1 cellular context compared by ENCODE assay signal in the genomic region with DNA sequence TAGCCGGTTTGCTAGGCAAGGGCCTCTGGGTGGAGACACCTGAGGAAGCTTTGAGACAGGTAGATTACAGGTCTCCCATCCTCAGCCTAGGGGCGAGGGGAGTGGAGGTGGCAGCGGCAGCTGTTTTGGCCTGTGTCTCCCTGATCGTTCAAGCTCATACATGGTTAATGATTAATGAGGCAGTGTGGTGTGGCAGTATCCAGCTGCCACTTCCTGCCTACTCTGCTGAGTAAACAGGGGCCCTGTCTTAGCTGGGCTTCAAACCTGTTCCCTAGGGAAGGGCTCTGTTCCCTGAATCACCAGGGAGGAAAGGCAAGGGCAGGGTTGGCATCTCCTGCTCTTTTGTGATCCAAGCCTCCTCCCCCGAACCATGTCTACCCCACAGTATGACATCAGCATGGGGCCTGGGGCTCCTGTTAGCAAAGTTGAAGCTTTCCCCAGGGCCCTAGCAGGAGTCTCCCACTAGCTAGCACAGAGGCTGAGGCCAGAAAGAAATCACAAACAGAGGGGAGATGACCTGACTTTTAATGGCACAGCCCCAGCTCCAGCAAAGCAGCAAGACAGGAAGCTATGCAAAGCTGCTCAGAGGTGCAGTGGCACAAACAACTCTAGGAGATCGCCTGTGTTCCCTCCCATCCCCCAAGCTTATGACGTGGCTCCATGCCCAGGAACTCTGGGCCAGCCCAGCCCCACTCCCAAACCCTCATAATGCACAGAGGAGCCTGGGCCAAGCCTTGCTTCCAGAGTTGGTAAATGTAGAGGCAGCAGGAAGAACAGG.
A peak's percentile ranks its signal among the peaks of the same experiment; 100 is the strongest.
TF ChIP-seq lines count a peak whose summit lies in the region.

No MANE protein-coding gene starts in this region.

TF ChIP-seq in HepG2, 621 proteins besides CTCF, POLR2A, EP300 and RAD21 (continued from another document and continues in another):
- TF ChIP-seq, protein P1, sequence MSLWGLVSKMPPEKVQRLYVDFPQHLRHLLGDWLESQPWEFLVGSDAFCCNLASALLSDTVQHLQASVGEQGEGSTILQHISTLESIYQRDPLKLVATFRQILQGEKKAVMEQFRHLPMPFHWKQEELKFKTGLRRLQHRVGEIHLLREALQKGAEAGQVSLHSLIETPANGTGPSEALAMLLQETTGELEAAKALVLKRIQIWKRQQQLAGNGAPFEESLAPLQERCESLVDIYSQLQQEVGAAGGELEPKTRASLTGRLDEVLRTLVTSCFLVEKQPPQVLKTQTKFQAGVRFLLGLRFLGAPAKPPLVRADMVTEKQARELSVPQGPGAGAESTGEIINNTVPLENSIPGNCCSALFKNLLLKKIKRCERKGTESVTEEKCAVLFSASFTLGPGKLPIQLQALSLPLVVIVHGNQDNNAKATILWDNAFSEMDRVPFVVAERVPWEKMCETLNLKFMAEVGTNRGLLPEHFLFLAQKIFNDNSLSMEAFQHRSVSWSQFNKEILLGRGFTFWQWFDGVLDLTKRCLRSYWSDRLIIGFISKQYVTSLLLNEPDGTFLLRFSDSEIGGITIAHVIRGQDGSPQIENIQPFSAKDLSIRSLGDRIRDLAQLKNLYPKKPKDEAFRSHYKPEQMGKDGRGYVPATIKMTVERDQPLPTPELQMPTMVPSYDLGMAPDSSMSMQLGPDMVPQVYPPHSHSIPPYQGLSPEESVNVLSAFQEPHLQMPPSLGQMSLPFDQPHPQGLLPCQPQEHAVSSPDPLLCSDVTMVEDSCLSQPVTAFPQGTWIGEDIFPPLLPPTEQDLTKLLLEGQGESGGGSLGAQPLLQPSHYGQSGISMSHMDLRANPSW (CRISPR knock-in tag; IDR thresholded peaks at IDR 0.05; ENCODE audit: borderline replicate concordance): peak; percentile 37; the same call in 1 of the 2 replicates
- TF ChIP-seq MEF2D (CRISPR knock-in tag; IDR thresholded peaks at IDR 0.05) (peak; percentile 86), TEAD3 (CRISPR knock-in tag; optimal IDR thresholded peaks at IDR 0.05; ENCODE audit: borderline replicate concordance) (peak; percentile 33), ZNF562 (CRISPR knock-in tag; IDR thresholded peaks at IDR 0.05; ENCODE audit: borderline replicate concordance) (no peak), ZNF616 (CRISPR knock-in tag; IDR thresholded peaks at IDR 0.05; ENCODE audit: low read depth) (0 out of 2 replicates have a peak, but pooled peaks have one; percentile 30), ZNF275 (CRISPR knock-in tag; IDR thresholded peaks at IDR 0.05; ENCODE audit: borderline replicate concordance) (0 out of 2 replicates have a peak, but pooled peaks have one; percentile 4), ZNF12 (CRISPR knock-in tag; IDR thresholded peaks at IDR 0.05) (peak; percentile 17; the same call in 1 of the 2 replicates), CSRNP2 (CRISPR knock-in tag; conservative IDR thresholded peaks at IDR 0.05; ENCODE audit: low read depth) (no peak), ZNF567 (CRISPR knock-in tag; IDR thresholded peaks at IDR 0.05; ENCODE audit: borderline replicate concordance) (0 out of 2 replicates have a peak, but pooled peaks have one; percentile 9), JARID2 (CRISPR knock-in tag; IDR thresholded peaks at IDR 0.05; ENCODE audit: insufficient replicate concordance) (peak; percentile 18), BORCS8-MEF2B (CRISPR knock-in tag; IDR thresholded peaks at IDR 0.05) (peak; percentile 81; the same call in 1 of the 2 replicates), ZNF468 (CRISPR knock-in tag; IDR thresholded peaks at IDR 0.05) (0 out of 2 replicates have a peak, but pooled peaks have one; percentile 50), AGO1 (IDR thresholded peaks at IDR 0.05; ENCODE audit: low read depth, low read length, poor library complexity, severe bottlenecking) (no peak), ZNF547 (CRISPR knock-in tag; IDR thresholded peaks at IDR 0.05) (peak; percentile 63; the same call in 1 of the 2 replicates), ZBTB3 (CRISPR knock-in tag; IDR thresholded peaks at IDR 0.05; ENCODE audit: borderline replicate concordance, low read depth) (peak; percentile 98), ZNF430 (CRISPR knock-in tag; IDR thresholded peaks at IDR 0.05) (peak; percentile 75; the same call in 1 of the 2 replicates), PHF5A (CRISPR knock-in tag; IDR thresholded peaks at IDR 0.05; ENCODE audit: low read depth, unreplicated experiment) (peak; percentile 71), CREM (IDR thresholded peaks at IDR 0.05) (peak; percentile 91), CREM (CRISPR knock-in tag; IDR thresholded peaks at IDR 0.05) (no peak), ZNF34 (CRISPR knock-in tag; IDR thresholded peaks at IDR 0.05; ENCODE audit: borderline replicate concordance) (0 out of 2 replicates have a peak, but pooled peaks have one; percentile 46), MYPOP (CRISPR knock-in tag; IDR thresholded peaks at IDR 0.05) (0 out of 2 replicates have a peak, but pooled peaks have one; percentile 71), AKAP8 (CRISPR knock-in tag; IDR thresholded peaks at IDR 0.05) (peak; percentile 58; the same call in 1 of the 2 replicates), ZNF598 (CRISPR knock-in tag; IDR thresholded peaks at IDR 0.05; ENCODE audit: borderline replicate concordance) (peak; percentile 95; the same call in 1 of the 2 replicates), SMYD3 (CRISPR knock-in tag; IDR thresholded peaks at IDR 0.05) (0 out of 2 replicates have a peak, but pooled peaks have one; percentile 64)
- TF ChIP-seq, protein P2, sequence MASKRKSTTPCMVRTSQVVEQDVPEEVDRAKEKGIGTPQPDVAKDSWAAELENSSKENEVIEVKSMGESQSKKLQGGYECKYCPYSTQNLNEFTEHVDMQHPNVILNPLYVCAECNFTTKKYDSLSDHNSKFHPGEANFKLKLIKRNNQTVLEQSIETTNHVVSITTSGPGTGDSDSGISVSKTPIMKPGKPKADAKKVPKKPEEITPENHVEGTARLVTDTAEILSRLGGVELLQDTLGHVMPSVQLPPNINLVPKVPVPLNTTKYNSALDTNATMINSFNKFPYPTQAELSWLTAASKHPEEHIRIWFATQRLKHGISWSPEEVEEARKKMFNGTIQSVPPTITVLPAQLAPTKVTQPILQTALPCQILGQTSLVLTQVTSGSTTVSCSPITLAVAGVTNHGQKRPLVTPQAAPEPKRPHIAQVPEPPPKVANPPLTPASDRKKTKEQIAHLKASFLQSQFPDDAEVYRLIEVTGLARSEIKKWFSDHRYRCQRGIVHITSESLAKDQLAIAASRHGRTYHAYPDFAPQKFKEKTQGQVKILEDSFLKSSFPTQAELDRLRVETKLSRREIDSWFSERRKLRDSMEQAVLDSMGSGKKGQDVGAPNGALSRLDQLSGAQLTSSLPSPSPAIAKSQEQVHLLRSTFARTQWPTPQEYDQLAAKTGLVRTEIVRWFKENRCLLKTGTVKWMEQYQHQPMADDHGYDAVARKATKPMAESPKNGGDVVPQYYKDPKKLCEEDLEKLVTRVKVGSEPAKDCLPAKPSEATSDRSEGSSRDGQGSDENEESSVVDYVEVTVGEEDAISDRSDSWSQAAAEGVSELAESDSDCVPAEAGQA (IDR thresholded peaks at IDR 0.05; ENCODE audit: low read depth): 0 out of 2 replicates have a peak, but pooled peaks have one; percentile 35
- TF ChIP-seq, protein P2 (CRISPR knock-in tag; IDR thresholded peaks at IDR 0.05; ENCODE audit: borderline replicate concordance): no peak
- TF ChIP-seq, protein P3, sequence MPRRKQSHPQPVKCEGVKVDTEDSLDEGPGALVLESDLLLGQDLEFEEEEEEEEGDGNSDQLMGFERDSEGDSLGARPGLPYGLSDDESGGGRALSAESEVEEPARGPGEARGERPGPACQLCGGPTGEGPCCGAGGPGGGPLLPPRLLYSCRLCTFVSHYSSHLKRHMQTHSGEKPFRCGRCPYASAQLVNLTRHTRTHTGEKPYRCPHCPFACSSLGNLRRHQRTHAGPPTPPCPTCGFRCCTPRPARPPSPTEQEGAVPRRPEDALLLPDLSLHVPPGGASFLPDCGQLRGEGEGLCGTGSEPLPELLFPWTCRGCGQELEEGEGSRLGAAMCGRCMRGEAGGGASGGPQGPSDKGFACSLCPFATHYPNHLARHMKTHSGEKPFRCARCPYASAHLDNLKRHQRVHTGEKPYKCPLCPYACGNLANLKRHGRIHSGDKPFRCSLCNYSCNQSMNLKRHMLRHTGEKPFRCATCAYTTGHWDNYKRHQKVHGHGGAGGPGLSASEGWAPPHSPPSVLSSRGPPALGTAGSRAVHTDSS (CRISPR knock-in tag; conservative IDR thresholded peaks at IDR 0.05): no peak
- TF ChIP-seq, protein P4, sequence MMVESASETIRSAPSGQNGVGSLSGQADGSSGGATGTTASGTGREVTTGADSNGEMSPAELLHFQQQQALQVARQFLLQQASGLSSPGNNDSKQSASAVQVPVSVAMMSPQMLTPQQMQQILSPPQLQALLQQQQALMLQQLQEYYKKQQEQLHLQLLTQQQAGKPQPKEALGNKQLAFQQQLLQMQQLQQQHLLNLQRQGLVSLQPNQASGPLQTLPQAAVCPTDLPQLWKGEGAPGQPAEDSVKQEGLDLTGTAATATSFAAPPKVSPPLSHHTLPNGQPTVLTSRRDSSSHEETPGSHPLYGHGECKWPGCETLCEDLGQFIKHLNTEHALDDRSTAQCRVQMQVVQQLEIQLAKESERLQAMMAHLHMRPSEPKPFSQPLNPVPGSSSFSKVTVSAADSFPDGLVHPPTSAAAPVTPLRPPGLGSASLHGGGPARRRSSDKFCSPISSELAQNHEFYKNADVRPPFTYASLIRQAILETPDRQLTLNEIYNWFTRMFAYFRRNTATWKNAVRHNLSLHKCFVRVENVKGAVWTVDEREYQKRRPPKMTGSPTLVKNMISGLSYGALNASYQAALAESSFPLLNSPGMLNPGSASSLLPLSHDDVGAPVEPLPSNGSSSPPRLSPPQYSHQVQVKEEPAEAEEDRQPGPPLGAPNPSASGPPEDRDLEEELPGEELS (CRISPR knock-in tag; IDR thresholded peaks at IDR 0.05): peak; percentile 86
- TF ChIP-seq, protein P5, sequence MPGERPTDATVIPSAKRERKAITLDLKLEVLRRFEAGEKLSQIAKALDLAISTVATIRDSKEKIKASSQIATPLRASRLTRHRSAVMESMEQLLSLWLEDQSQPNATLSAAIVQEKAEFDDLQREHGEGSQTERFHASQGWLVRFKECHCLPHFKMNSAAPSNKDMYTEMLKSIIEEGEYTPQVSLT (CRISPR knock-in tag; IDR thresholded peaks at IDR 0.05; ENCODE audit: borderline replicate concordance, low read depth): no peak
